23 cellular contexts compared by ENCODE assay signal in genomic region chrX:103637604-103638338, GRCh38. TPM values are rescaled to one million over a fixed set of nuclear protein-coding genes. Genes with fewer than 3 reads are reported as not detected.
DNase-seq lines count a peak whose midpoint lies in the region; ATAC-seq and TF ChIP-seq lines count a peak whose summit lies in the region.
"Had no signal": no experiment of that assay in that cellular context is flagged by ENCODE, and none has a peak within 500 bp of the region (broad histone marks: within the 10 kb centered on the region; RNA-seq: fewer than 3 reads in every experiment).

No MANE protein-coding gene starts in this region.

- no peak overlapping the region for H3K4me3 Mint-ChIP-seq in activated naive CD8-positive, alpha-beta T cell treated with anti-CD3 and anti-CD28 coated beads, Interleukin-2, amount 50 U/mL, for 24 hours
- H3K4me3 Mint-ChIP-seq in activated naive CD8-positive, alpha-beta T cell treated with anti-CD3 and anti-CD28 coated beads for 36 hours = no peak overlapping the region
- H3K4me3 Mint-ChIP-seq: CD14-positive monocyte; dendritic cell treated with granulocyte-macrophage colony-stimulating factor and Interleukin-4, amounts not matched to agents 40 ng/mL and 50 ng/mL, for 4 days; mesothelial cell of epicardium; nephron progenitor cell had no signal

- POLR2A ChIA-PET in HEK293T (lab: Yijun Ruan, JAX) = interaction anchor here (1.8 kb wide), 1 partner anchor 7 kb away, joined by 14 read pairs; no protein-coding TSS in a partner anchor

- H3K27me3 Mint-ChIP-seq in activated naive CD8-positive, alpha-beta T cell treated with anti-CD3 and anti-CD28 coated beads, Interleukin-2, amount 50 U/mL, for 24 hours = no peaks in the 10 kb centered on the region
- no peaks in the 10 kb centered on the region for H3K27me3 Mint-ChIP-seq in activated naive CD8-positive, alpha-beta T cell treated with anti-CD3 and anti-CD28 coated beads for 36 hours
- H3K27me3 Mint-ChIP-seq: dendritic cell treated with granulocyte-macrophage colony-stimulating factor and Interleukin-4, amounts not matched to agents 40 ng/mL and 50 ng/mL, for 4 days had no signal

- peak overlapping the region; percentile 22 for H3K9ac ChIP-seq in smooth muscle cell (ENCODE audit: low read depth)

- DNase-seq in activated naive CD8-positive, alpha-beta T cell treated with anti-CD3 and anti-CD28 coated beads, Interleukin-2, amount 50 U/mL, for 24 hours = no peak
- DNase-seq in activated naive CD8-positive, alpha-beta T cell treated with anti-CD3 and anti-CD28 coated beads for 36 hours = no peak
- DNase-seq in HT1080 (ENCODE audit: low read depth) (peak; percentile 89), dermis blood vessel endothelial cell (peak; percentile 3), smooth muscle cell (lab: John Stamatoyannopoulos, UW; ENCODE audit: unreplicated experiment) (no peak), HEK293T (ENCODE audit: extremely low spot score) (no peak), GM19240 (ENCODE audit: insufficient read length, low spot score) (no peak)
- DNase-seq: activated CD4-positive, CD25-positive, alpha-beta regulatory T cell; activated CD8-positive, alpha-beta memory T cell treated with anti-CD3 and anti-CD28 coated beads for 24 hours; Karpas-422; left colon; NCI-H1092 treated with DMSO at 0.1 percent for 48 hours; NCI-H2029 treated with DMSO at 0.1 percent for 48 hours; NCI-H526 treated with DMSO at 0.1 percent for 48 hours; nephron progenitor cell; small intestine; stimulated activated CD4-positive, alpha-beta T cell treated with anti-CD3 and anti-CD28 coated beads, Interleukin-4, amount 100 ng/mL, for 1 hour had no signal

- no peak overlapping the region for H3K4me3 ChIP-seq in smooth muscle cell
- H3K4me3 ChIP-seq: breast epithelium, SJSA1 had no signal

- no peaks in the 10 kb centered on the region for H3K9me3 ChIP-seq in smooth muscle cell (replicated peaks; ENCODE audit: low read depth)
- H3K9me3 ChIP-seq: breast epithelium, SJSA1 had no signal

- H3K9me3 Mint-ChIP-seq in activated naive CD8-positive, alpha-beta T cell treated with anti-CD3 and anti-CD28 coated beads, Interleukin-2, amount 50 U/mL, for 24 hours = no peaks in the 10 kb centered on the region
- no peaks in the 10 kb centered on the region for H3K9me3 Mint-ChIP-seq in activated naive CD8-positive, alpha-beta T cell treated with anti-CD3 and anti-CD28 coated beads for 36 hours
- H3K9me3 Mint-ChIP-seq: dendritic cell treated with granulocyte-macrophage colony-stimulating factor and Interleukin-4, amounts not matched to agents 40 ng/mL and 50 ng/mL, for 4 days; nephron progenitor cell had no signal

- ATAC-seq in activated naive CD8-positive, alpha-beta T cell treated with anti-CD3 and anti-CD28 coated beads, Interleukin-2, amount 50 U/mL, for 24 hours = peak; percentile 66
- ATAC-seq in HG02678 (IDR thresholded peaks at IDR 0.05; ENCODE audit: unreplicated experiment) = no peak
- ATAC-seq: left colon had no signal

- H3K27ac ChIP-seq in smooth muscle cell (ENCODE audit: low read depth) = peak overlapping the region; percentile 73
- H3K27ac ChIP-seq: breast epithelium, SJSA1 had no signal

- WGBS in smooth muscle cell (ENCODE audit: low lambda C conversion rate) = 75% methylated on average over 2 of the region's 2 CpGs

- no peaks in the 10 kb centered on the region for H3K36me3 Mint-ChIP-seq in activated naive CD8-positive, alpha-beta T cell treated with anti-CD3 and anti-CD28 coated beads, Interleukin-2, amount 50 U/mL, for 24 hours (ENCODE audit: low read depth)
- no peaks in the 10 kb centered on the region for H3K36me3 Mint-ChIP-seq in activated naive CD8-positive, alpha-beta T cell treated with anti-CD3 and anti-CD28 coated beads for 36 hours
- H3K36me3 Mint-ChIP-seq: CD14-positive monocyte, mesothelial cell of epicardium had no signal

- peaks cover 14% of the 10 kb centered on the region for H3K4me1 ChIP-seq in smooth muscle cell (ENCODE audit: low read depth)
- H3K4me1 ChIP-seq: breast epithelium had no signal

- no peaks in the 10 kb centered on the region for H4K20me1 ChIP-seq in smooth muscle cell (ENCODE audit: low read depth)

- no peak for TF ChIP-seq CTCF in smooth muscle cell (IDR thresholded peaks at IDR 0.05; ENCODE audit: borderline replicate concordance, insufficient read depth, poor library complexity, severe bottlenecking)

- no peak overlapping the region for H2AFZ ChIP-seq in smooth muscle cell (ENCODE audit: low read depth)

- no peaks in the 10 kb centered on the region for H3K27me3 ChIP-seq in smooth muscle cell (ENCODE audit: low read depth)
- H3K27me3 ChIP-seq: SJSA1 had no signal

- H3K36me3 ChIP-seq in smooth muscle cell (ENCODE audit: low read depth) = no peaks in the 10 kb centered on the region
- H3K36me3 ChIP-seq: breast epithelium, SJSA1 had no signal

- no peaks in the 10 kb centered on the region for H3K79me2 ChIP-seq in smooth muscle cell (ENCODE audit: low read depth)

- H3F3A ChIP-seq in smooth muscle cell (ENCODE audit: low read depth) = peaks cover 5% of the 10 kb centered on the region

- no peak overlapping the region for H3K27ac Mint-ChIP-seq in activated naive CD8-positive, alpha-beta T cell treated with anti-CD3 and anti-CD28 coated beads, Interleukin-2, amount 50 U/mL, for 24 hours
- no peak overlapping the region for H3K27ac Mint-ChIP-seq in activated naive CD8-positive, alpha-beta T cell treated with anti-CD3 and anti-CD28 coated beads for 36 hours
- H3K27ac Mint-ChIP-seq: CD14-positive monocyte; dendritic cell treated with granulocyte-macrophage colony-stimulating factor and Interleukin-4, amounts not matched to agents 40 ng/mL and 50 ng/mL, for 4 days; nephron progenitor cell had no signal

- no peak overlapping the region for H3K4me2 ChIP-seq in smooth muscle cell

- CTCF ChIA-PET in HEK293T (lab: Yijun Ruan, JAX) = interaction anchor here (3.7 kb wide), 1 partner anchor 8 kb away, joined by 19 read pairs; no protein-coding TSS in a partner anchor

- no peaks in the 10 kb centered on the region for H3K4me1 Mint-ChIP-seq in activated naive CD8-positive, alpha-beta T cell treated with anti-CD3 and anti-CD28 coated beads, Interleukin-2, amount 50 U/mL, for 24 hours
- no peaks in the 10 kb centered on the region for H3K4me1 Mint-ChIP-seq in activated naive CD8-positive, alpha-beta T cell treated with anti-CD3 and anti-CD28 coated beads for 36 hours
- H3K4me1 Mint-ChIP-seq: CD14-positive monocyte had no signal

TF ChIP-seq in HEK293T, 16 proteins besides CTCF, POLR2A, EP300 and RAD21:
- no peak for TF ChIP-seq CTBP1 (IDR thresholded peaks at IDR 0.05; ENCODE audit: borderline replicate concordance)
- no peak for TF ChIP-seq FOXA1 (IDR thresholded peaks at IDR 0.05)
- TF ChIP-seq FOXM1 (IDR thresholded peaks at IDR 0.05; ENCODE audit: borderline replicate concordance) = no peak
- TF ChIP-seq HDGF (IDR thresholded peaks at IDR 0.05; ENCODE audit: borderline replicate concordance) = no peak
- TF ChIP-seq FOXK2 (IDR thresholded peaks at IDR 0.05) = no peak
- TF ChIP-seq ELF4 (IDR thresholded peaks at IDR 0.05) = no peak
- no peak for TF ChIP-seq L3MBTL2 (conservative IDR thresholded peaks at IDR 0.05)
- TF ChIP-seq ZNF384 (IDR thresholded peaks at IDR 0.05) = no peak
- no peak for TF ChIP-seq PKNOX1 (IDR thresholded peaks at IDR 0.05)
- no peak for TF ChIP-seq LEF1 (IDR thresholded peaks at IDR 0.05; ENCODE audit: borderline replicate concordance)

RNA-seq across cellular contexts. Expression of gene TCEAL1, which starts 9.0 kb away (rescaled TPM):
- 1 to 10 TPM; 7.3 to 8.1 TPM for total RNA-seq in activated naive CD8-positive, alpha-beta T cell treated with anti-CD3 and anti-CD28 coated beads for 36 hours
- 21.9 and 33.4 TPM in 2 replicates for total RNA-seq in HT1080 (2014; rRNA removed; shearing (Covaris generic))
- polyA plus RNA-seq in HT1080 (2015; cell fraction: cytosol; rRNA removed) = 20.1 and 24.3 TPM in 2 replicates
- 22.4 and 22.7 TPM in 2 replicates for polyA plus RNA-seq in HT1080 (2015; cell fraction: nucleus; rRNA removed)
- 20.6 and 30.3 TPM in 2 replicates for total RNA-seq in dermis blood vessel endothelial cell
- 22.1 and 43.0 TPM in 2 replicates for total RNA-seq in smooth muscle cell
- polyA plus RNA-seq in smooth muscle cell = 16.7 and 23.8 TPM in 2 replicates

RNA-seq across cellular contexts. Expression of gene TCEAL3, which starts 30.0 kb away (rescaled TPM):
- total RNA-seq in activated naive CD8-positive, alpha-beta T cell treated with anti-CD3 and anti-CD28 coated beads for 36 hours = 1 to 10 TPM; 8.5 to 8.7 TPM
- 14.3 and 17.1 TPM in 2 replicates for total RNA-seq in HT1080 (2014; rRNA removed; shearing (Covaris generic))
- polyA plus RNA-seq in HT1080 (2015; cell fraction: cytosol; rRNA removed) = 30.9 and 38.9 TPM in 2 replicates
- 9.0 and 11.9 TPM in 2 replicates for polyA plus RNA-seq in HT1080 (2015; cell fraction: nucleus; rRNA removed)
- total RNA-seq in dermis blood vessel endothelial cell (8.0 and 8.4 TPM in 2 replicates), smooth muscle cell (14.0 and 29.6 TPM in 2 replicates)
- polyA plus RNA-seq in smooth muscle cell = 48.0 and 52.4 TPM in 2 replicates

RNA-seq across cellular contexts. Expression of gene MORF4L2, which starts 48.7 kb away (rescaled TPM):
- total RNA-seq in activated naive CD8-positive, alpha-beta T cell treated with anti-CD3 and anti-CD28 coated beads for 36 hours = 100 to 1,000 TPM; 249 to 257 TPM
- total RNA-seq in HT1080 (2014; rRNA removed; shearing (Covaris generic)) = 397 and 471 TPM in 2 replicates
- polyA plus RNA-seq in HT1080 (2015; cell fraction: cytosol; rRNA removed) = 455 and 600 TPM in 2 replicates
- polyA plus RNA-seq in HT1080 (2015; cell fraction: nucleus; rRNA removed) = 722 and 851 TPM in 2 replicates
- 597 and 724 TPM in 2 replicates for total RNA-seq in dermis blood vessel endothelial cell
- 1,445 and 1,824 TPM in 2 replicates for total RNA-seq in smooth muscle cell
- 726 and 732 TPM in 2 replicates for polyA plus RNA-seq in smooth muscle cell

RNA-seq across cellular contexts. Expression of gene TCEAL4, which starts 52.5 kb away (rescaled TPM):
- total RNA-seq in activated naive CD8-positive, alpha-beta T cell treated with anti-CD3 and anti-CD28 coated beads for 36 hours = 10 to 100 TPM; 14.8 to 17.4 TPM
- total RNA-seq in HT1080 (2014; rRNA removed; shearing (Covaris generic)) = 30.0 and 33.0 TPM in 2 replicates
- polyA plus RNA-seq in HT1080 (2015; cell fraction: cytosol; rRNA removed) = 43.1 and 52.5 TPM in 2 replicates
- 28.1 and 32.5 TPM in 2 replicates for polyA plus RNA-seq in HT1080 (2015; cell fraction: nucleus; rRNA removed)
- 41.6 and 48.5 TPM in 2 replicates for total RNA-seq in dermis blood vessel endothelial cell
- total RNA-seq in smooth muscle cell = 40.2 and 51.3 TPM in 2 replicates
- polyA plus RNA-seq in smooth muscle cell = 74.4 and 76.2 TPM in 2 replicates

Comparison
In these comparisons a context has a peak if more than half of its experiments do, and no peak if none do; other contexts are left out.
1. DNase-seq: peak in HT1080 (single experiment) and dermis blood vessel endothelial cell (single experiment); none in activated naive CD8-positive, alpha-beta T cell treated with anti-CD3 and anti-CD28 coated beads, Interleukin-2, amount 50 U/mL, for 24 hours (single experiment), activated naive CD8-positive, alpha-beta T cell treated with anti-CD3 and anti-CD28 coated beads for 36 hours (single experiment), smooth muscle cell (single experiment), HEK293T (single experiment) and GM19240 (single experiment).